Comparison of ENCODE assay signal across 9 cellular contexts in genomic region chr7:5139998-5140397, GRCh38. TPM values are rescaled to one million over a fixed set of nuclear protein-coding genes. Genes with fewer than 3 reads are reported as not detected.
DNase-seq lines count a peak whose midpoint lies in the region; ATAC-seq and TF ChIP-seq lines count a peak whose summit lies in the region.
"Had no signal": no experiment of that assay in that cellular context is flagged by ENCODE, and none has a peak within 500 bp of the region (broad histone marks: within the 10 kb centered on the region; RNA-seq: fewer than 3 reads in every experiment).

No MANE protein-coding gene starts in this region.

- ATAC-seq in HG02642 (IDR thresholded peaks at IDR 0.05; ENCODE audit: poor library complexity, unreplicated experiment) = no peak
- ATAC-seq: psoas muscle had no signal

- no peak overlapping the region for H2AFZ ChIP-seq in OCI-LY1 (ENCODE audit: low read length)

- H3K36me3 ChIP-seq in OCI-LY1 (ENCODE audit: insufficient read depth, low read length) = no peaks in the 10 kb centered on the region
- H3K36me3 ChIP-seq in colonic mucosa = no peaks in the 10 kb centered on the region

- H3K27me3 Mint-ChIP-seq in osteocyte (ENCODE audit: unreplicated experiment) = peaks cover 5% of the 10 kb centered on the region

- no peaks in the 10 kb centered on the region for H4K20me1 ChIP-seq in OCI-LY1 (ENCODE audit: insufficient read depth, low read length)

- no peaks in the 10 kb centered on the region for H3K79me2 ChIP-seq in OCI-LY1 (ENCODE audit: insufficient read depth, low read length)

- no peaks in the 10 kb centered on the region for H3K4me1 Mint-ChIP-seq in osteocyte (ENCODE audit: unreplicated experiment)

- TF ChIP-seq CTCF in OCI-LY1 (IDR thresholded peaks at IDR 0.05; ENCODE audit: low read length) = peak; percentile 58
- peak; percentile 17 for TF ChIP-seq CTCF in colonic mucosa (IDR thresholded peaks at IDR 0.05)
- peak; percentile 34 for TF ChIP-seq CTCF in osteocyte (IDR thresholded peaks at IDR 0.05)

- no peaks in the 10 kb centered on the region for H3K9me3 Mint-ChIP-seq in osteocyte (ENCODE audit: unreplicated experiment)

- intact Hi-C loops in colonic mucosa (cut with DNase I) = no loop called here

- H3K4me1 ChIP-seq in OCI-LY1 (ENCODE audit: insufficient read depth, low read length, severe bottlenecking) (no peaks in the 10 kb centered on the region), colonic mucosa (no peaks in the 10 kb centered on the region)
- H3K4me1 ChIP-seq: psoas muscle had no signal

- no peak overlapping the region for H3K27ac ChIP-seq in OCI-LY1 (ENCODE audit: low read depth, low read length, poor library complexity, severe bottlenecking)
- H3K27ac ChIP-seq in colonic mucosa = no peak overlapping the region
- H3K27ac ChIP-seq: psoas muscle had no signal

- DNase-seq in activated effector memory CD4-positive, alpha-beta T cell treated with anti-CD3 and anti-CD28 coated beads, Interleukin-2, amount 50 U/mL, for 16 hours = peak; percentile 66
- DNase-seq in activated effector memory CD4-positive, alpha-beta T cell treated with Interleukin-2 at 50 U/mL for 16 hours = no peak
- DNase-seq in colonic mucosa (peak; percentile 42), osteocyte (ENCODE audit: extremely low spot score, unreplicated experiment) (no peak), DMS153 treated with DMSO at 0.1 percent for 48 hours (lab: John Stamatoyannopoulos, UW; ENCODE audit: unreplicated experiment) (no peak), NCI-H2171 (lab: John Stamatoyannopoulos, UW) (no peak)

- H3K27me3 ChIP-seq in OCI-LY1 (ENCODE audit: insufficient read depth, low read length) (peaks cover 6% of the 10 kb centered on the region; the same call in 1 of the 2 replicates), colonic mucosa (no peaks in the 10 kb centered on the region)

- no peak overlapping the region for H3K4me3 Mint-ChIP-seq in osteocyte (ENCODE audit: unreplicated experiment)

- H3K9ac ChIP-seq in OCI-LY1 (ENCODE audit: low read length) = no peak overlapping the region
- no peak overlapping the region for H3K9ac ChIP-seq in colonic mucosa (ENCODE audit: low read depth in 2 of 2, low read length in 2 of 2)

- no peak overlapping the region for H3K27ac Mint-ChIP-seq in osteocyte (ENCODE audit: unreplicated experiment)

- H3K9me3 ChIP-seq in OCI-LY1 (ENCODE audit: low read length) (no peaks in the 10 kb centered on the region), colonic mucosa (no peaks in the 10 kb centered on the region)
- H3K9me3 ChIP-seq: psoas muscle had no signal

- no peaks in the 10 kb centered on the region for H3K9me2 ChIP-seq in OCI-LY1 (ENCODE audit: low read depth, low read length)

- no peaks in the 10 kb centered on the region for H3K36me3 Mint-ChIP-seq in osteocyte (ENCODE audit: unreplicated experiment)

- no peaks in the 10 kb centered on the region for H3F3A ChIP-seq in OCI-LY1 (ENCODE audit: insufficient read depth, low read length)

- H3K4me3 ChIP-seq in OCI-LY1 (ENCODE audit: low read depth, low read length, poor library complexity, severe bottlenecking) = no peak overlapping the region
- no peak overlapping the region for H3K4me3 ChIP-seq in colonic mucosa
- H3K4me3 ChIP-seq: psoas muscle had no signal

- H3K4me2 ChIP-seq in OCI-LY1 (ENCODE audit: low read length) = no peak overlapping the region

RNA-seq across cellular contexts. Expression of gene WIPI2, which starts 50.0 kb away (rescaled TPM):
- total RNA-seq in colonic mucosa = 10 to 100 TPM; 43.7 to 47.4 TPM
- total RNA-seq in osteocyte = 83.3 and 86.1 TPM in 2 replicates

Comparison
In these comparisons a context has a peak if more than half of its experiments do, and no peak if none do; other contexts are left out.
1. DNase-seq: peak in activated effector memory CD4-positive, alpha-beta T cell treated with anti-CD3 and anti-CD28 coated beads, Interleukin-2, amount 50 U/mL, for 16 hours (single experiment) and colonic mucosa (single experiment); none in activated effector memory CD4-positive, alpha-beta T cell treated with Interleukin-2 at 50 U/mL for 16 hours (single experiment), osteocyte (single experiment), DMS153 treated with DMSO at 0.1 percent for 48 hours (single experiment) and NCI-H2171 (single experiment).
2. Peak in every context shown above with its lines, with median percentiles within 50 percentile points of each other: CTCF ChIP-seq.